In the genomic region with DNA sequence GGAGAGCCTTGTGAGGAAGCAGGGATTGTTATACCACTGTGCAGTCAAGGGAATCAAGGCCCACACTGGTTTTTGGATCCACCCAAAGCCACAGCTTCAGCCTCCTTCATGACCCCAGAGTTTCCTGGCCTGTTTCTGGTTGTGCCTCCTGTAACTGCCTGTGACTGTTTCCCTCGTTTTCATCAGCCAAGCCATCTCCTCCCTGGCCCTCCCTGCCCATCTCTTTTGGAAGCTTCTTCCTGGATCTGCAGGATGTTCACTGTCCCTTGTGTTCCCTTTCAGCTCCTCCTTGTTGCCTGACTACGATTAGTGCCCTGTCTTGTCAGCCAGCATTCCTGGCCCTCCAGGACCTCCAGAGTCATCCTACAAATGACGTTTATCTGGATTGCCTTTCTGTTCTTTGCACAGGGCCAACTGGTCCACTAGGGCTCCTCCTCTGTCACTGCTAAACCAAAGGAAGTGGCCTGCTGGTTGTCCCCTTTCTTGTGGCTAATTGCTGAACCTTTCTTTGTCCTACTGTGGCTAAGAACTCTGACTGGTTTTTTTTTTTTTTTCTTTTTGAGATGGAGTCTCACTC, we compare ENCODE assay signal across 2 cellular contexts.
A peak's percentile ranks its signal among the peaks of the same experiment; 100 is the strongest.
TF ChIP-seq lines count a peak whose summit lies in the region.

No MANE protein-coding gene starts in this region.

TF ChIP-seq in liver, 16 proteins besides CTCF, POLR2A, EP300 and RAD21:
- TF ChIP-seq HNF4A (conservative IDR thresholded peaks at IDR 0.05) (no peak), NR2F2 (IDR thresholded peaks at IDR 0.05) (peak; percentile 6), RXRA (IDR thresholded peaks at IDR 0.05) (peak in 1 of 2 donors; percentile 1)

TF ChIP-seq in HepG2, 621 proteins besides CTCF, POLR2A, EP300 and RAD21:
- no peak for TF ChIP-seq ZNF484 (CRISPR knock-in tag; IDR thresholded peaks at IDR 0.05; ENCODE audit: borderline replicate concordance, low read depth)
- TF ChIP-seq HNRNPL (IDR thresholded peaks at IDR 0.05; ENCODE audit: low read depth, low read length) = no peak
- no peak for TF ChIP-seq STAG1 (CRISPR knock-in tag; IDR thresholded peaks at IDR 0.05)
- TF ChIP-seq, protein P1, sequence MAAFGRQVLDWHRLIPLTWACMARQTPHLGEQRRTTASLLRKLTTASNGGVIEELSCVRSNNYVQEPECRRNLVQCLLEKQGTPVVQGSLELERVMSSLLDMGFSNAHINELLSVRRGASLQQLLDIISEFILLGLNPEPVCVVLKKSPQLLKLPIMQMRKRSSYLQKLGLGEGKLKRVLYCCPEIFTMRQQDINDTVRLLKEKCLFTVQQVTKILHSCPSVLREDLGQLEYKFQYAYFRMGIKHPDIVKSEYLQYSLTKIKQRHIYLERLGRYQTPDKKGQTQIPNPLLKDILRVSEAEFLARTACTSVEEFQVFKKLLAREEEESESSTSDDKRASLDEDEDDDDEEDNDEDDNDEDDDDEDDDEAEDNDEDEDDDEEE (CRISPR knock-in tag; IDR thresholded peaks at IDR 0.05) = no peak
- TF ChIP-seq, protein P2, sequence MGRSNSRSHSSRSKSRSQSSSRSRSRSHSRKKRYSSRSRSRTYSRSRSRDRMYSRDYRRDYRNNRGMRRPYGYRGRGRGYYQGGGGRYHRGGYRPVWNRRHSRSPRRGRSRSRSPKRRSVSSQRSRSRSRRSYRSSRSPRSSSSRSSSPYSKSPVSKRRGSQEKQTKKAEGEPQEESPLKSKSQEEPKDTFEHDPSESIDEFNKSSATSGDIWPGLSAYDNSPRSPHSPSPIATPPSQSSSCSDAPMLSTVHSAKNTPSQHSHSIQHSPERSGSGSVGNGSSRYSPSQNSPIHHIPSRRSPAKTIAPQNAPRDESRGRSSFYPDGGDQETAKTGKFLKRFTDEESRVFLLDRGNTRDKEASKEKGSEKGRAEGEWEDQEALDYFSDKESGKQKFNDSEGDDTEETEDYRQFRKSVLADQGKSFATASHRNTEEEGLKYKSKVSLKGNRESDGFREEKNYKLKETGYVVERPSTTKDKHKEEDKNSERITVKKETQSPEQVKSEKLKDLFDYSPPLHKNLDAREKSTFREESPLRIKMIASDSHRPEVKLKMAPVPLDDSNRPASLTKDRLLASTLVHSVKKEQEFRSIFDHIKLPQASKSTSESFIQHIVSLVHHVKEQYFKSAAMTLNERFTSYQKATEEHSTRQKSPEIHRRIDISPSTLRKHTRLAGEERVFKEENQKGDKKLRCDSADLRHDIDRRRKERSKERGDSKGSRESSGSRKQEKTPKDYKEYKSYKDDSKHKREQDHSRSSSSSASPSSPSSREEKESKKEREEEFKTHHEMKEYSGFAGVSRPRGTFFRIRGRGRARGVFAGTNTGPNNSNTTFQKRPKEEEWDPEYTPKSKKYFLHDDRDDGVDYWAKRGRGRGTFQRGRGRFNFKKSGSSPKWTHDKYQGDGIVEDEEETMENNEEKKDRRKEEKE (IDR thresholded peaks at IDR 0.05) = no peak
- no peak for TF ChIP-seq RFXANK (CRISPR knock-in tag; IDR thresholded peaks at IDR 0.05)
- TF ChIP-seq SNRNP70 (IDR thresholded peaks at IDR 0.05; ENCODE audit: low read depth, low read length) = no peak
